In genomic region chr21:46089285-46089684, GRCh38 we compare ENCODE assay signal across 21 cellular contexts.
"Had no signal": no experiment of that assay in that cellular context is flagged by ENCODE, and none has a peak within 500 bp of the region (broad histone marks: within the 10 kb centered on the region; RNA-seq: fewer than 3 reads in every experiment).

No MANE protein-coding gene starts in this region.

- H3K4me3 ChIP-seq: body of pancreas, esophagus squamous epithelium, tibial nerve, vagina had no signal

- H3K27ac Mint-ChIP-seq: activated CD4-positive, alpha-beta T cell treated with anti-CD3 and anti-CD28 coated beads, Interleukin-2, amount 10 ng/mL, durations not matched to agents 7 days and 5 days; activated naive CD8-positive, alpha-beta T cell treated with anti-CD3 and anti-CD28 coated beads, Interleukin-2, amount 10 ng/mL, durations not matched to agents 7 days and 5 days; activated T-helper 17 cell treated with anti-CD3 and anti-CD28 coated beads, Interleukin-2, amount 50 U/mL, for 72 hours; natural killer cell treated with Interleukin-12 subunit alpha and Interleukin-12 subunit beta and Interleukin-15 and Interleukin-18, amount 100 ng/mL, for 72 hours had no signal

- H3K36me3 ChIP-seq: esophagus squamous epithelium, neutrophil, tibial nerve, vagina had no signal

- H3K27ac ChIP-seq: body of pancreas, esophagus squamous epithelium, foreskin keratinocyte, neutrophil, tibial nerve, vagina had no signal

- H3K4me1 Mint-ChIP-seq: activated CD4-positive, alpha-beta T cell treated with anti-CD3 and anti-CD28 coated beads, Interleukin-2, amount 10 ng/mL, durations not matched to agents 7 days and 5 days; activated naive CD8-positive, alpha-beta T cell treated with anti-CD3 and anti-CD28 coated beads, Interleukin-2, amount 10 ng/mL, durations not matched to agents 7 days and 5 days had no signal

- DNase-seq: activated CD4-positive, alpha-beta T cell treated with anti-CD3 and anti-CD28 coated beads, Interleukin-2, amount 10 ng/mL, durations not matched to agents 7 days and 5 days; activated naive CD4-positive, alpha-beta T cell treated with Interleukin-2 at 50 U/mL for 16 hours; activated naive CD8-positive, alpha-beta T cell treated with anti-CD3 and anti-CD28 coated beads, Interleukin-2, amount 10 ng/mL, durations not matched to agents 7 days and 5 days; body of pancreas; dermis blood vessel endothelial cell; effector memory CD4-positive, alpha-beta T cell; esophagus squamous epithelium; foreskin keratinocyte; glutamatergic neuron; kidney glomerular epithelial cell; left ventricle myocardium superior; mesendoderm; posterior cingulate gyrus; stimulated activated naive CD8-positive, alpha-beta T cell treated with anti-CD3 and anti-CD28 coated beads, Interleukin-15, Interleukin-2, amounts not matched to agents 100 U/mL and 50 U/mL, for 24 hours; T-helper 1 cell; T-helper 9 cell had no signal

- ATAC-seq: activated T-helper 17 cell treated with anti-CD3 and anti-CD28 coated beads, Interleukin-2, amount 50 U/mL, for 72 hours; body of pancreas; foreskin keratinocyte; left ventricle myocardium superior; natural killer cell treated with Interleukin-12 subunit alpha and Interleukin-12 subunit beta and Interleukin-15 and Interleukin-18, amount 100 ng/mL, for 72 hours; stimulated activated naive CD8-positive, alpha-beta T cell treated with anti-CD3 and anti-CD28 coated beads, Interleukin-15, Interleukin-2, amounts not matched to agents 100 U/mL and 50 U/mL, for 24 hours had no signal

- H3K4me3 Mint-ChIP-seq: activated CD4-positive, alpha-beta T cell treated with anti-CD3 and anti-CD28 coated beads, Interleukin-2, amount 10 ng/mL, durations not matched to agents 7 days and 5 days; activated naive CD8-positive, alpha-beta T cell treated with anti-CD3 and anti-CD28 coated beads, Interleukin-2, amount 10 ng/mL, durations not matched to agents 7 days and 5 days; activated T-helper 17 cell treated with anti-CD3 and anti-CD28 coated beads, Interleukin-2, amount 50 U/mL, for 72 hours; natural killer cell treated with Interleukin-12 subunit alpha and Interleukin-12 subunit beta and Interleukin-15 and Interleukin-18, amount 100 ng/mL, for 72 hours had no signal

- H3K4me1 ChIP-seq: body of pancreas, foreskin keratinocyte had no signal

- H3K27me3 Mint-ChIP-seq: activated T-helper 17 cell treated with anti-CD3 and anti-CD28 coated beads, Interleukin-2, amount 50 U/mL, for 72 hours had no signal

- H3K9me3 ChIP-seq: body of pancreas, esophagus squamous epithelium, neutrophil, vagina had no signal

- H3K27me3 ChIP-seq: body of pancreas, neutrophil, vagina had no signal
